Comparison of ENCODE assay signal across 1 cellular context in genomic region chr20:35410613-35411012, GRCh38.
TF ChIP-seq lines count a peak whose summit lies in the region.

No MANE protein-coding gene starts in this region.

TF ChIP-seq in HepG2, 621 proteins besides CTCF, POLR2A, EP300 and RAD21:
- TF ChIP-seq CBX2 (IDR thresholded peaks at IDR 0.05; ENCODE audit: low read depth, low read length) (no peak), CBX2 (CRISPR knock-in tag; IDR thresholded peaks at IDR 0.05; ENCODE audit: low read depth) (no peak), ARNTL (CRISPR knock-in tag; IDR thresholded peaks at IDR 0.05) (no peak), ZNF747 (CRISPR knock-in tag; IDR thresholded peaks at IDR 0.05; ENCODE audit: borderline replicate concordance) (no peak), CBFB (CRISPR knock-in tag; IDR thresholded peaks at IDR 0.05) (no peak), CREM (IDR thresholded peaks at IDR 0.05) (no peak), CREM (CRISPR knock-in tag; IDR thresholded peaks at IDR 0.05) (no peak), HES4 (CRISPR knock-in tag; IDR thresholded peaks at IDR 0.05; ENCODE audit: borderline replicate concordance) (no peak), XRCC5 (optimal IDR thresholded peaks at IDR 0.05; ENCODE audit: low read length) (no peak), ARNT (IDR thresholded peaks at IDR 0.05) (no peak), HNRNPL (IDR thresholded peaks at IDR 0.05; ENCODE audit: low read depth, low read length) (no peak), ZNF773 (CRISPR knock-in tag; IDR thresholded peaks at IDR 0.05; ENCODE audit: borderline replicate concordance) (no peak), IRX3 (CRISPR knock-in tag; IDR thresholded peaks at IDR 0.05; ENCODE audit: borderline replicate concordance, low read depth) (no peak), BHLHE40 (IDR thresholded peaks at IDR 0.05; ENCODE audit: low read length) (no peak), TFE3 (CRISPR knock-in tag; IDR thresholded peaks at IDR 0.05) (no peak), MAX (IDR thresholded peaks at IDR 0.05) (no peak), ATF3 (CRISPR knock-in tag; IDR thresholded peaks at IDR 0.05) (no peak)
- TF ChIP-seq, protein P1, sequence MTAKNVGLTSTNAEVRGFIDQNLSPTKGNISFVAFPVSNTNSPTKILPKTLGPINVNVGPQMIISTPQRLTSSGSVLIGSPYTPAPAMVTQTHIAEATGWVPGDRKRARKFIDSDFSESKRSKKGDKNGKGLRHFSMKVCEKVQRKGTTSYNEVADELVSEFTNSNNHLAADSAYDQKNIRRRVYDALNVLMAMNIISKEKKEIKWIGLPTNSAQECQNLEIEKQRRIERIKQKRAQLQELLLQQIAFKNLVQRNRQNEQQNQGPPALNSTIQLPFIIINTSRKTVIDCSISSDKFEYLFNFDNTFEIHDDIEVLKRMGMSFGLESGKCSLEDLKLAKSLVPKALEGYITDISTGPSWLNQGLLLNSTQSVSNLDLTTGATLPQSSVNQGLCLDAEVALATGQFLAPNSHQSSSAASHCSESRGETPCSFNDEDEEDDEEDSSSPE (CRISPR knock-in tag; IDR thresholded peaks at IDR 0.05): no peak
